ENCODE assay signal across 16 cellular contexts in the genomic region with DNA sequence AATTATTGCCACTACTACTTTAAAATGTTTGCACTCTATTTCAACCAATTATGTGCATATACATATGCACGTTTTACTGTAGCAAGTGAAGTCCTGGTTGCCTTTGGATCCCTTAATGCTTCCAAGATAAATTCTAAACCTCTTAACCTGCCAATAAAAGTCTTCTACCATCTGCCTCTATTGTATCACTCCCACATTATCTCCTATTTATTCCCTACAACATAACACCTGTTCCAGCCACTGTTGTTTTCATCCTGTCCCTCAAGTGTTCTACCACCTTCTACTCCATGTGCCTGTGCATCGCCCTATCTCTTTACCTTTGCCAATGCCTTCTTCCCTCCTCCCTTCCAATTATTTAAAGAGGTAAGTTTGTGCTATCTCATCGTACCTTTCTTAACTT.
"Had no signal": no experiment of that assay in that cellular context is flagged by ENCODE, and none has a peak within 500 bp of the region (broad histone marks: within the 10 kb centered on the region; RNA-seq: fewer than 3 reads in every experiment).

No MANE protein-coding gene starts in this region.

- H3K27me3 Mint-ChIP-seq: stimulated activated naive B cell treated with anti-CD40 and anti-IgM and Interleukin-4, amounts not matched to agents 10 μg/mL and 1 μg/mL and 100 μg/mL, for 72 hours had no signal

- H3K36me3 ChIP-seq: adrenal gland, breast epithelium, lower lobe of right lung, sigmoid colon, thoracic aorta, upper lobe of left lung, WERI-Rb-1 had no signal

- H3K36me3 Mint-ChIP-seq: activated naive CD4-positive, alpha-beta T cell treated with anti-CD3 and anti-CD28 coated beads, Interleukin-2, amount 50 U/mL, for 72 hours; natural killer cell; stimulated activated naive B cell treated with anti-CD40 and anti-IgM and Interleukin-4, amounts not matched to agents 10 μg/mL and 1 μg/mL and 100 μg/mL, for 72 hours had no signal

- H3K27ac Mint-ChIP-seq: activated naive CD4-positive, alpha-beta T cell treated with anti-CD3 and anti-CD28 coated beads, Interleukin-2, amount 50 U/mL, for 72 hours; activated T-helper 1 cell treated with anti-CD3 and anti-CD28 coated beads, Interleukin-12 subunit alpha, Interleukin-12 subunit beta, Interleukin-2, Interleukin-4 antibody, amounts not matched to agents 30 ng/mL and 10 ng/mL and 1 ng/mL, durations not matched to agents 14 hours and 24 hours and 36 hours; natural killer cell; stimulated activated naive B cell treated with anti-CD40 and anti-IgM and Interleukin-4, amounts not matched to agents 10 μg/mL and 1 μg/mL and 100 μg/mL, for 72 hours had no signal

- H3K4me3 Mint-ChIP-seq: activated T-helper 1 cell treated with anti-CD3 and anti-CD28 coated beads, Interleukin-12 subunit alpha, Interleukin-12 subunit beta, Interleukin-2, Interleukin-4 antibody, amounts not matched to agents 30 ng/mL and 10 ng/mL and 1 ng/mL, durations not matched to agents 14 hours and 24 hours and 36 hours; natural killer cell; stimulated activated naive B cell treated with anti-CD40 and anti-IgM and Interleukin-4, amounts not matched to agents 10 μg/mL and 1 μg/mL and 100 μg/mL, for 72 hours had no signal

- ATAC-seq: activated naive CD4-positive, alpha-beta T cell treated with anti-CD3 and anti-CD28 coated beads, Interleukin-2, amount 50 U/mL, for 72 hours; lower lobe of right lung; natural killer cell; stimulated activated naive B cell treated with anti-CD40 and anti-IgM and Interleukin-4, amounts not matched to agents 10 μg/mL and 1 μg/mL and 100 μg/mL, for 72 hours had no signal

- H3K4me3 ChIP-seq: adrenal gland, breast epithelium, lower lobe of right lung, sigmoid colon, thoracic aorta, upper lobe of left lung had no signal

- DNase-seq: activated CD4-positive, alpha-beta T cell treated with anti-CD3 and anti-CD28 coated beads, Interleukin-2, amount 50 U/mL, for 4 hours; activated gamma-delta T cell treated with Interleukin-2 at 50 U/mL for 16 hours; adrenal gland; cerebellar nuclear complex; effector CD4-positive, alpha-beta T cell; lower lobe of right lung; natural killer cell; sigmoid colon; stimulated activated naive B cell treated with anti-CD40 and anti-IgM and Interleukin-4, amounts not matched to agents 10 μg/mL and 1 μg/mL and 100 μg/mL, for 72 hours; upper lobe of left lung; WERI-Rb-1 had no signal

- H3K27me3 ChIP-seq: adrenal gland, breast epithelium, sigmoid colon, upper lobe of left lung had no signal

- H3K9me3 ChIP-seq: adrenal gland, lower lobe of right lung, sigmoid colon, upper lobe of left lung had no signal

- H3K4me1 ChIP-seq: adrenal gland, breast epithelium, lower lobe of right lung, parathyroid adenoma, sigmoid colon, upper lobe of left lung had no signal

- H3K27ac ChIP-seq: adrenal gland, breast epithelium, lower lobe of right lung, parathyroid adenoma, sigmoid colon, thoracic aorta, upper lobe of left lung had no signal

- H3K4me1 Mint-ChIP-seq: natural killer cell; stimulated activated naive B cell treated with anti-CD40 and anti-IgM and Interleukin-4, amounts not matched to agents 10 μg/mL and 1 μg/mL and 100 μg/mL, for 72 hours had no signal
